8 cellular contexts compared by ENCODE assay signal in genomic region chr5:179820127-179820482, GRCh38. TPM values are rescaled to one million over a fixed set of nuclear protein-coding genes. Genes with fewer than 3 reads are reported as not detected.
DNase-seq lines count a peak whose midpoint lies in the region; ATAC-seq, FAIRE-seq and TF ChIP-seq lines count a peak whose summit lies in the region.

No MANE protein-coding gene starts in this region.

- DNase-seq in Right ventricle myocardium inferior (ENCODE audit: missing footprints) (peak; percentile 80), left cardiac atrium (no peak), K562 (ENCODE audit: extremely low read depth in 1 of 4, low spot score in 3 of 4) (no peak), mesendoderm (no peak), ACHN (no peak)

- H3K4me1 ChIP-seq in K562 (replicated peaks in 1 of 2; ENCODE audit: control insufficient read depth in 2 of 2, insufficient read depth in 2 of 2, low read length in 2 of 2) (peaks cover 37 to 83% of the 10 kb centered on the region in 2 experiments), mesendoderm (ENCODE audit: control insufficient read depth, low read depth, low read length) (peaks cover 14% of the 10 kb centered on the region), urinary bladder (ENCODE audit: insufficient read depth) (no peaks in the 10 kb centered on the region)

- CTCF ChIA-PET in K562 (lab: Yijun Ruan, JAX; ENCODE audit: low intra/inter-chr PET ratio): no interaction called here

- peak overlapping the region; percentile 48 for H3K23ac ChIP-seq in mesendoderm (ENCODE audit: low read length)

- H3K4me2 ChIP-seq in K562 (ENCODE audit: insufficient read depth, low read length) (peak overlapping the region; percentile 73), mesendoderm (ENCODE audit: low read length) (no peak overlapping the region)

- no peaks in the 10 kb centered on the region for H3K27me3 ChIP-seq in K562 (ENCODE audit: control insufficient read depth in 2 of 2, insufficient read depth in 2 of 2, low read length in 2 of 2)
- H3K27me3 ChIP-seq in mesendoderm (ENCODE audit: insufficient read depth, low read length, poor library complexity): no peaks in the 10 kb centered on the region

- BruUV-seq in K562 (replicated peaks; lab: Mats Ljungman, UMichigan): TSS peak; percentile 42

- H4K8ac ChIP-seq in mesendoderm (ENCODE audit: low read depth, low read length): no peak overlapping the region

- H4K5ac ChIP-seq in mesendoderm (ENCODE audit: low read length): no peak overlapping the region

- no peak for TF ChIP-seq EP300 in K562 (IDR thresholded peaks at IDR 0.05; ENCODE audit: low read length)

- peak overlapping the region; percentile 96 to 97 for H3K9ac ChIP-seq in K562 (ENCODE audit: insufficient read depth in 1 of 2, low read depth in 2 of 2, low read length in 2 of 2)
- H3K9ac ChIP-seq in mesendoderm (ENCODE audit: low read length): peak overlapping the region; percentile 60

- H3K79me1 ChIP-seq in mesendoderm (ENCODE audit: low read length): peaks cover 14% of the 10 kb centered on the region

- peak overlapping the region; percentile 47 for H3K56ac ChIP-seq in mesendoderm (ENCODE audit: low read length)

- in situ Hi-C loops in K562 (cut with MboI) (no loop called here), ACHN (cut with HindIII; ENCODE audit: low pct_ligation_motif_present, low pct_unique_long_range_greater_than_20kb, low sequenced_read_pairs) (no loop called here)

- POLR2A ChIA-PET in K562 (lab: Yijun Ruan, JAX): interaction anchor here (0.7 to 3.5 kb wide), 14 partner anchors 8 to 121 kb away, joined by 3 to 30 read pairs (median 4); partner anchors contain the start of genes MAML1 and MGAT4B

- H3K18ac ChIP-seq in mesendoderm (ENCODE audit: low read length): peak overlapping the region; percentile 75

- WGBS in K562 (ENCODE audit: insufficient coverage, low coverage, missing lambda C conversion rate): 46% methylated on average over 12 of the region's 12 CpGs
- no CpG with 5 or more reads among the region's 12 CpGs for WGBS in mesendoderm (ENCODE audit: extremely low coverage, insufficient coverage, low lambda C conversion rate)
- 45% methylated on average over 12 of the region's 12 CpGs for WGBS in urinary bladder

- intact Hi-C loops in Right ventricle myocardium inferior (cut with DNase I): loop anchor here (2.0 kb wide), 1 partner anchor 13 kb away; the partner anchor contains the start of gene MGAT4B
- intact Hi-C loops in left cardiac atrium (cut with DNase I): loop anchor here in 1 of 2 donors (5.0 kb wide), 1 partner anchor 37 kb away; the partner anchor contains the start of gene MRNIP
- intact Hi-C loops in K562 (cut with micrococcal nuclease): loop anchor here (5.0 kb wide), 2 partner anchors 37 to 198 kb away; partner anchors contain the start of genes HNRNPH1 and MRNIP

- H2BK15ac ChIP-seq in mesendoderm (replicated peaks; ENCODE audit: low read depth): no peak overlapping the region

- H2BK120ac ChIP-seq in mesendoderm (ENCODE audit: low read depth, low read length): peak overlapping the region; percentile 62

- H3K79me2 ChIP-seq in K562 (ENCODE audit: control insufficient read depth, insufficient read depth, low read length) (peaks cover 68% of the 10 kb centered on the region), mesendoderm (ENCODE audit: control insufficient read depth, insufficient read depth, low read length) (peaks cover 12% of the 10 kb centered on the region)

- FAIRE-seq in K562 (lab: Jason Lieb, UNC): no peak

- TF ChIP-seq POLR2A in K562 (conservative IDR thresholded peaks at IDR 0.05): no peak

- H3K4me3 ChIP-seq in K562 (peak overlapping the region; percentile 100), mesendoderm (ENCODE audit: low read length) (no peak overlapping the region), urinary bladder (ENCODE audit: low read depth, low read length) (peak overlapping the region; percentile 87)

- H2BK5ac ChIP-seq in mesendoderm (ENCODE audit: low read length): peak overlapping the region; percentile 72

- TF ChIP-seq RAD21 in K562 (CRISPR knock-in tag; conservative IDR thresholded peaks at IDR 0.05 in 1 of 2, IDR thresholded peaks at IDR 0.05 in 1 of 2): no peak

- H3K9me3 ChIP-seq in K562 (replicated peaks; ENCODE audit: control insufficient read depth, insufficient read depth, low read depth, low read length): no peaks in the 10 kb centered on the region

- TF ChIP-seq CTCF in K562 (IDR thresholded peaks at IDR 0.05 in 2 of 3, conservative IDR thresholded peaks at IDR 0.05 in 1 of 3; ENCODE audit: insufficient read depth in 2 of 3, low read depth in 1 of 3, low read length in 3 of 3): no peak

- H3K27ac ChIP-seq in K562 (ENCODE audit: extremely low read depth, low read depth, low read length): peak overlapping the region; percentile 98
- peak overlapping the region; percentile 61 for H3K27ac ChIP-seq in mesendoderm (ENCODE audit: low read depth, low read length)
- peak overlapping the region; percentile 99 for H3K27ac ChIP-seq in urinary bladder (ENCODE audit: low read depth)

- no peak for ATAC-seq in Right ventricle myocardium inferior
- no peak for ATAC-seq in left cardiac atrium
- ATAC-seq in K562: no peak
- no peak for ATAC-seq in HG03342 (IDR thresholded peaks at IDR 0.05; ENCODE audit: unreplicated experiment)
- ATAC-seq in GM21717 (IDR thresholded peaks at IDR 0.05; ENCODE audit: unreplicated experiment): no peak

- H3K4ac ChIP-seq in mesendoderm (ENCODE audit: low read depth, low read length): peak overlapping the region; percentile 43

- peak overlapping the region; percentile 47 for H2AK5ac ChIP-seq in mesendoderm (ENCODE audit: low read length)

- H3K36me3 ChIP-seq in K562 (ENCODE audit: control insufficient read depth, insufficient read depth, low read length): peaks cover 49% of the 10 kb centered on the region; the same call in 2 of the 3 replicates
- H3K36me3 ChIP-seq in mesendoderm (ENCODE audit: control insufficient read depth, insufficient read depth, low read length): peaks cover 5% of the 10 kb centered on the region
- H3K36me3 ChIP-seq in urinary bladder (ENCODE audit: insufficient read depth): no peaks in the 10 kb centered on the region

- peak overlapping the region; percentile 84; the same call in 1 of the 2 replicates for H2AFZ ChIP-seq in K562 (ENCODE audit: low read depth, low read length)

- H4K20me1 ChIP-seq in K562 (replicated peaks; ENCODE audit: control insufficient read depth, insufficient read depth, low read length): peaks cover 30% of the 10 kb centered on the region

- peaks cover 12% of the 10 kb centered on the region for H3K9me1 ChIP-seq in K562 (ENCODE audit: control insufficient read depth, insufficient read depth, low read length)

RNA-seq across cellular contexts. Expression of gene SQSTM1, which starts 0.6 kb away (rescaled TPM):
- total RNA-seq in Right ventricle myocardium inferior: 407 TPM
- 100 to 1,000 TPM; 302 to 316 TPM for total RNA-seq in left cardiac atrium
- 89.8 and 300 TPM in 2 replicates for total RNA-seq in K562 (2011; cell fraction: chromatin; rRNA removed; ENCODE audit: low replicate concordance)
- total RNA-seq in K562 (2011; cell fraction: nucleolus; rRNA removed): 389 and 414 TPM in 2 replicates
- 172 and 183 TPM in 2 replicates for total RNA-seq in K562 (2011; cell fraction: nucleoplasm; rRNA removed)
- total RNA-seq in K562 (2014; rRNA removed): 148 and 236 TPM in 2 replicates
- total RNA-seq in K562 (2014; rRNA removed; fragmentation: Illumina TruSeq; extraction: Trizol): 32.0 and 37.6 TPM in 2 replicates
- total RNA-seq in K562 (2015; rRNA removed; fragmentation: Illumina TruSeq; extraction: Trizol): 107 and 109 TPM in 2 replicates
- 148 and 151 TPM in 2 replicates for total RNA-seq in K562 (2021)
- polyA plus RNA-seq in K562 (2011; rRNA removed): 44.8 and 45.2 TPM in 2 replicates
- 47.2 and 77.9 TPM in 2 replicates for polyA plus RNA-seq in K562 (2011; cell fraction: cytosol; rRNA removed)
- 132 and 257 TPM in 2 replicates for polyA plus RNA-seq in K562 (2011; cell fraction: nucleus; rRNA removed)
- 159 and 567 TPM in 2 replicates for polyA plus RNA-seq in K562 (2012)
- polyA plus RNA-seq in K562 (2014; fragmentation: Illumina TruSeq; extraction: Trizol): 75.0 and 79.8 TPM in 2 replicates
- 1 to 10 TPM; 5.6 to 8.2 TPM for polyA plus RNA-seq in K562 (2014; fragmentation: Nextera tagmentation; extraction: Ambion mirVana)
- polyA plus RNA-seq in K562 (2014; rRNA removed): 64.0 and 70.7 TPM in 2 replicates
- polyA minus RNA-seq in K562 (2011; rRNA and poly(A)+ RNA removed): 25.0 and 34.0 TPM in 2 replicates
- 82.1 and 107 TPM in 2 replicates for polyA minus RNA-seq in K562 (2011; cell fraction: cytosol; rRNA and poly(A)+ RNA removed)
- 184 and 191 TPM in 2 replicates for polyA minus RNA-seq in K562 (2011; cell fraction: nucleus; rRNA and poly(A)+ RNA removed)
- polyA plus RNA-seq in mesendoderm (2013, experiment 1 of 2): 52.0 TPM
- 62.0 TPM for polyA plus RNA-seq in mesendoderm (2013, experiment 2 of 2)
- 79.3 TPM for total RNA-seq in urinary bladder
- polyA plus RNA-seq in urinary bladder: 426 TPM

RNA-seq across cellular contexts. Expression of gene MGAT4B, which starts 13.4 kb away (rescaled TPM):
- 98.9 TPM for total RNA-seq in Right ventricle myocardium inferior
- total RNA-seq in left cardiac atrium: 10 to 100 TPM; 66.5 to 85.9 TPM
- 133 and 442 TPM in 2 replicates for total RNA-seq in K562 (2011; cell fraction: chromatin; rRNA removed; ENCODE audit: low replicate concordance)
- 330 and 396 TPM in 2 replicates for total RNA-seq in K562 (2011; cell fraction: nucleolus; rRNA removed)
- 200 and 206 TPM in 2 replicates for total RNA-seq in K562 (2011; cell fraction: nucleoplasm; rRNA removed)
- 75.4 and 97.9 TPM in 2 replicates for total RNA-seq in K562 (2014; rRNA removed)
- 53.9 and 64.8 TPM in 2 replicates for total RNA-seq in K562 (2014; rRNA removed; fragmentation: Illumina TruSeq; extraction: Trizol)
- total RNA-seq in K562 (2015; rRNA removed; fragmentation: Illumina TruSeq; extraction: Trizol): 62.2 and 64.4 TPM in 2 replicates
- total RNA-seq in K562 (2021): 120 and 133 TPM in 2 replicates
- polyA plus RNA-seq in K562 (2011; rRNA removed): 77.2 and 79.8 TPM in 2 replicates
- 88.2 and 150 TPM in 2 replicates for polyA plus RNA-seq in K562 (2011; cell fraction: cytosol; rRNA removed)
- 249 and 384 TPM in 2 replicates for polyA plus RNA-seq in K562 (2011; cell fraction: nucleus; rRNA removed)
- polyA plus RNA-seq in K562 (2012): 107 and 152 TPM in 2 replicates
- 80.2 and 90.3 TPM in 2 replicates for polyA plus RNA-seq in K562 (2014; fragmentation: Illumina TruSeq; extraction: Trizol)
- polyA plus RNA-seq in K562 (2014; fragmentation: Nextera tagmentation; extraction: Ambion mirVana): under 1 TPM; 0.34 to 0.37 TPM
- 75.9 and 88.5 TPM in 2 replicates for polyA plus RNA-seq in K562 (2014; rRNA removed)
- 44.9 and 70.3 TPM in 2 replicates for polyA minus RNA-seq in K562 (2011; rRNA and poly(A)+ RNA removed)
- polyA minus RNA-seq in K562 (2011; cell fraction: cytosol; rRNA and poly(A)+ RNA removed): 77.2 and 90.7 TPM in 2 replicates
- polyA minus RNA-seq in K562 (2011; cell fraction: nucleus; rRNA and poly(A)+ RNA removed): 113 and 122 TPM in 2 replicates
- polyA plus RNA-seq in mesendoderm (2013, experiment 1 of 2): 35.2 TPM
- 37.9 TPM for polyA plus RNA-seq in mesendoderm (2013, experiment 2 of 2)
- 38.9 TPM for total RNA-seq in urinary bladder
- 64.6 TPM for polyA plus RNA-seq in urinary bladder

RNA-seq across cellular contexts. Expression of gene LTC4S, which starts 26.3 kb away (rescaled TPM):
- 10.3 TPM for total RNA-seq in Right ventricle myocardium inferior
- total RNA-seq in left cardiac atrium: 10 to 100 TPM; 13.9 to 16.1 TPM
- 0.90 TPM in 1 of 2 replicates, not detected in the other for total RNA-seq in K562 (2011; cell fraction: chromatin; rRNA removed; ENCODE audit: low replicate concordance)
- 0.83 and 1.1 TPM in 2 replicates for total RNA-seq in K562 (2011; cell fraction: nucleolus; rRNA removed)
- total RNA-seq in K562 (2011; cell fraction: nucleoplasm; rRNA removed): not detected in 2 replicates
- total RNA-seq in K562 (2014; rRNA removed): 0.77 TPM in 1 of 2 replicates, not detected in the other
- not detected in 2 replicates for total RNA-seq in K562 (2014; rRNA removed; fragmentation: Illumina TruSeq; extraction: Trizol)
- not detected in 2 replicates for total RNA-seq in K562 (2015; rRNA removed; fragmentation: Illumina TruSeq; extraction: Trizol)
- total RNA-seq in K562 (2021): 0.51 and 0.75 TPM in 2 replicates
- polyA plus RNA-seq in K562 (2011; rRNA removed): not detected in 2 replicates
- not detected in 2 replicates for polyA plus RNA-seq in K562 (2011; cell fraction: cytosol; rRNA removed)
- polyA plus RNA-seq in K562 (2011; cell fraction: nucleus; rRNA removed): 0.65 and 0.75 TPM in 2 replicates
- polyA plus RNA-seq in K562 (2012): 0.47 TPM in 1 of 2 replicates, not detected in the other
- polyA plus RNA-seq in K562 (2014; fragmentation: Illumina TruSeq; extraction: Trizol): not detected in 2 replicates
- polyA plus RNA-seq in K562 (2014; fragmentation: Nextera tagmentation; extraction: Ambion mirVana): not detected
- 0.17 TPM in 1 of 2 replicates, not detected in the other for polyA plus RNA-seq in K562 (2014; rRNA removed)
- not detected in 2 replicates for polyA minus RNA-seq in K562 (2011; rRNA and poly(A)+ RNA removed)
- not detected in 2 replicates for polyA minus RNA-seq in K562 (2011; cell fraction: cytosol; rRNA and poly(A)+ RNA removed)
- not detected in 2 replicates for polyA minus RNA-seq in K562 (2011; cell fraction: nucleus; rRNA and poly(A)+ RNA removed)
- polyA plus RNA-seq in mesendoderm (2013, experiment 1 of 2): 0.45 TPM
- 0.42 TPM for polyA plus RNA-seq in mesendoderm (2013, experiment 2 of 2)
- 1.8 TPM for total RNA-seq in urinary bladder
- 12.8 TPM for polyA plus RNA-seq in urinary bladder

RNA-seq across cellular contexts. Expression of gene MRNIP, which starts 38.5 kb away (rescaled TPM):
- total RNA-seq in Right ventricle myocardium inferior (12.2 TPM), left cardiac atrium (10 to 100 TPM; 11.1 to 12.7 TPM), K562 (2014; rRNA removed) (16.8 and 22.7 TPM in 2 replicates), K562 (2014; rRNA removed; fragmentation: Illumina TruSeq; extraction: Trizol) (7.2 and 9.7 TPM in 2 replicates), K562 (2015; rRNA removed; fragmentation: Illumina TruSeq; extraction: Trizol) (10.4 and 12.2 TPM in 2 replicates), K562 (2021) (18.4 and 20.7 TPM in 2 replicates), urinary bladder (30.5 TPM)
- 168 and 262 TPM in 2 replicates for total RNA-seq in K562 (2011; cell fraction: chromatin; rRNA removed; ENCODE audit: low replicate concordance)
- total RNA-seq in K562 (2011; cell fraction: nucleolus; rRNA removed): 113 and 114 TPM in 2 replicates
- 118 and 124 TPM in 2 replicates for total RNA-seq in K562 (2011; cell fraction: nucleoplasm; rRNA removed)
- polyA plus RNA-seq in K562 (2011; rRNA removed) (25.6 and 35.4 TPM in 2 replicates), K562 (2014; fragmentation: Illumina TruSeq; extraction: Trizol) (18.0 and 18.5 TPM in 2 replicates), K562 (2014; fragmentation: Nextera tagmentation; extraction: Ambion mirVana) (1 to 10 TPM; 3.6 to 6.2 TPM), K562 (2014; rRNA removed) (39.0 and 42.7 TPM in 2 replicates), urinary bladder (41.1 TPM)
- polyA plus RNA-seq in K562 (2011; cell fraction: cytosol; rRNA removed): 18.4 and 20.1 TPM in 2 replicates
- 148 and 191 TPM in 2 replicates for polyA plus RNA-seq in K562 (2011; cell fraction: nucleus; rRNA removed)
- polyA plus RNA-seq in K562 (2012): 18.9 and 21.4 TPM in 2 replicates
- polyA minus RNA-seq in K562 (2011; rRNA and poly(A)+ RNA removed): 8.8 and 10.6 TPM in 2 replicates
- 5.3 and 8.0 TPM in 2 replicates for polyA minus RNA-seq in K562 (2011; cell fraction: cytosol; rRNA and poly(A)+ RNA removed)
- 21.1 and 26.9 TPM in 2 replicates for polyA minus RNA-seq in K562 (2011; cell fraction: nucleus; rRNA and poly(A)+ RNA removed)
- 9.5 TPM for polyA plus RNA-seq in mesendoderm (2013, experiment 1 of 2)
- polyA plus RNA-seq in mesendoderm (2013, experiment 2 of 2): 9.3 TPM
